ENCODE assay signal across 1 cellular context in the genomic region with DNA sequence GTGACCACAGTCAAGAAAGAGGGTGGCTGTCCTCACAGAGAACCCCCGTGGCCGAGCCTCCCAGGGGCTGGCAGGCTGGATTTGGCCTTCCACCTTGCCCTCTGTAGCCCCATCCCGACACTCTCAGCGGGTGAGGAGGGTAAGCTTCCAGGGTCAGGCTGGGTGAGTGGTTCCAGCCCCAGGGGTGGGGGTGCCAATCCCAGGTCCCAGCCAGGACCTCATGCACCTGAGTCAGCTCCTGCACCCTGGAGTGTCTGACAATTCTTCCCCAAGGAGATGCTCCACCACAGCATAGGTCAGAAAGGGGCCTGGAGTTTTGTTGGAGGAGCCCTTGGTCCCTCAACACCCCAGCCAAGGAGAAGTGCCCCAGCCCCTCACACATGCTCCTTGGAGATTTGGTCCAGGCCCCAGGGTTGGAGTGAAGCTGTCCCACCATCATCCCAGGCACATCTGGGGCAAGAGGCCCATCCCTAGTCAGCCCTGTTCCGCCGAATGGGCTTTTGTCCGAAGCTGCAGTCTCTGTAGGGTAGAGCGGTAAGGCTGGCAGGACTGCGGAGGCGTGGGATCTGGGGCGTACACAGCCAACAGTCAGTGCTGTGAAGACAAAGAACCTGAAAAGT.
TF ChIP-seq lines count a peak whose summit lies in the region.

No MANE protein-coding gene starts in this region.

TF ChIP-seq in H1, 55 proteins besides CTCF, POLR2A, EP300 and RAD21:
- TF ChIP-seq, protein P1, sequence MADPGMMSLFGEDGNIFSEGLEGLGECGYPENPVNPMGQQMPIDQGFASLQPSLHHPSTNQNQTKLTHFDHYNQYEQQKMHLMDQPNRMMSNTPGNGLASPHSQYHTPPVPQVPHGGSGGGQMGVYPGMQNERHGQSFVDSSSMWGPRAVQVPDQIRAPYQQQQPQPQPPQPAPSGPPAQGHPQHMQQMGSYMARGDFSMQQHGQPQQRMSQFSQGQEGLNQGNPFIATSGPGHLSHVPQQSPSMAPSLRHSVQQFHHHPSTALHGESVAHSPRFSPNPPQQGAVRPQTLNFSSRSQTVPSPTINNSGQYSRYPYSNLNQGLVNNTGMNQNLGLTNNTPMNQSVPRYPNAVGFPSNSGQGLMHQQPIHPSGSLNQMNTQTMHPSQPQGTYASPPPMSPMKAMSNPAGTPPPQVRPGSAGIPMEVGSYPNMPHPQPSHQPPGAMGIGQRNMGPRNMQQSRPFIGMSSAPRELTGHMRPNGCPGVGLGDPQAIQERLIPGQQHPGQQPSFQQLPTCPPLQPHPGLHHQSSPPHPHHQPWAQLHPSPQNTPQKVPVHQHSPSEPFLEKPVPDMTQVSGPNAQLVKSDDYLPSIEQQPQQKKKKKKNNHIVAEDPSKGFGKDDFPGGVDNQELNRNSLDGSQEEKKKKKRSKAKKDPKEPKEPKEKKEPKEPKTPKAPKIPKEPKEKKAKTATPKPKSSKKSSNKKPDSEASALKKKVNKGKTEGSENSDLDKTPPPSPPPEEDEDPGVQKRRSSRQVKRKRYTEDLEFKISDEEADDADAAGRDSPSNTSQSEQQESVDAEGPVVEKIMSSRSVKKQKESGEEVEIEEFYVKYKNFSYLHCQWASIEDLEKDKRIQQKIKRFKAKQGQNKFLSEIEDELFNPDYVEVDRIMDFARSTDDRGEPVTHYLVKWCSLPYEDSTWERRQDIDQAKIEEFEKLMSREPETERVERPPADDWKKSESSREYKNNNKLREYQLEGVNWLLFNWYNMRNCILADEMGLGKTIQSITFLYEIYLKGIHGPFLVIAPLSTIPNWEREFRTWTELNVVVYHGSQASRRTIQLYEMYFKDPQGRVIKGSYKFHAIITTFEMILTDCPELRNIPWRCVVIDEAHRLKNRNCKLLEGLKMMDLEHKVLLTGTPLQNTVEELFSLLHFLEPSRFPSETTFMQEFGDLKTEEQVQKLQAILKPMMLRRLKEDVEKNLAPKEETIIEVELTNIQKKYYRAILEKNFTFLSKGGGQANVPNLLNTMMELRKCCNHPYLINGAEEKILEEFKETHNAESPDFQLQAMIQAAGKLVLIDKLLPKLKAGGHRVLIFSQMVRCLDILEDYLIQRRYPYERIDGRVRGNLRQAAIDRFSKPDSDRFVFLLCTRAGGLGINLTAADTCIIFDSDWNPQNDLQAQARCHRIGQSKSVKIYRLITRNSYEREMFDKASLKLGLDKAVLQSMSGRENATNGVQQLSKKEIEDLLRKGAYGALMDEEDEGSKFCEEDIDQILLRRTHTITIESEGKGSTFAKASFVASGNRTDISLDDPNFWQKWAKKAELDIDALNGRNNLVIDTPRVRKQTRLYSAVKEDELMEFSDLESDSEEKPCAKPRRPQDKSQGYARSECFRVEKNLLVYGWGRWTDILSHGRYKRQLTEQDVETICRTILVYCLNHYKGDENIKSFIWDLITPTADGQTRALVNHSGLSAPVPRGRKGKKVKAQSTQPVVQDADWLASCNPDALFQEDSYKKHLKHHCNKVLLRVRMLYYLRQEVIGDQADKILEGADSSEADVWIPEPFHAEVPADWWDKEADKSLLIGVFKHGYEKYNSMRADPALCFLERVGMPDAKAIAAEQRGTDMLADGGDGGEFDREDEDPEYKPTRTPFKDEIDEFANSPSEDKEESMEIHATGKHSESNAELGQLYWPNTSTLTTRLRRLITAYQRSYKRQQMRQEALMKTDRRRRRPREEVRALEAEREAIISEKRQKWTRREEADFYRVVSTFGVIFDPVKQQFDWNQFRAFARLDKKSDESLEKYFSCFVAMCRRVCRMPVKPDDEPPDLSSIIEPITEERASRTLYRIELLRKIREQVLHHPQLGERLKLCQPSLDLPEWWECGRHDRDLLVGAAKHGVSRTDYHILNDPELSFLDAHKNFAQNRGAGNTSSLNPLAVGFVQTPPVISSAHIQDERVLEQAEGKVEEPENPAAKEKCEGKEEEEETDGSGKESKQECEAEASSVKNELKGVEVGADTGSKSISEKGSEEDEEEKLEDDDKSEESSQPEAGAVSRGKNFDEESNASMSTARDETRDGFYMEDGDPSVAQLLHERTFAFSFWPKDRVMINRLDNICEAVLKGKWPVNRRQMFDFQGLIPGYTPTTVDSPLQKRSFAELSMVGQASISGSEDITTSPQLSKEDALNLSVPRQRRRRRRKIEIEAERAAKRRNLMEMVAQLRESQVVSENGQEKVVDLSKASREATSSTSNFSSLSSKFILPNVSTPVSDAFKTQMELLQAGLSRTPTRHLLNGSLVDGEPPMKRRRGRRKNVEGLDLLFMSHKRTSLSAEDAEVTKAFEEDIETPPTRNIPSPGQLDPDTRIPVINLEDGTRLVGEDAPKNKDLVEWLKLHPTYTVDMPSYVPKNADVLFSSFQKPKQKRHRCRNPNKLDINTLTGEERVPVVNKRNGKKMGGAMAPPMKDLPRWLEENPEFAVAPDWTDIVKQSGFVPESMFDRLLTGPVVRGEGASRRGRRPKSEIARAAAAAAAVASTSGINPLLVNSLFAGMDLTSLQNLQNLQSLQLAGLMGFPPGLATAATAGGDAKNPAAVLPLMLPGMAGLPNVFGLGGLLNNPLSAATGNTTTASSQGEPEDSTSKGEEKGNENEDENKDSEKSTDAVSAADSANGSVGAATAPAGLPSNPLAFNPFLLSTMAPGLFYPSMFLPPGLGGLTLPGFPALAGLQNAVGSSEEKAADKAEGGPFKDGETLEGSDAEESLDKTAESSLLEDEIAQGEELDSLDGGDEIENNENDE (IDR thresholded peaks at IDR 0.05; ENCODE audit: insufficient replicate concordance, low read length): no peak
- TF ChIP-seq YY1 (IDR thresholded peaks at IDR 0.05; ENCODE audit: low read depth, low read length) (no peak), NRF1 (IDR thresholded peaks at IDR 0.05; ENCODE audit: low read depth, low read length) (no peak), CEBPB (IDR thresholded peaks at IDR 0.05; ENCODE audit: low read depth, low read length) (no peak), EGR1 (IDR thresholded peaks at IDR 0.05; ENCODE audit: borderline replicate concordance, low read depth, low read length) (no peak)
- TF ChIP-seq, protein P2, sequence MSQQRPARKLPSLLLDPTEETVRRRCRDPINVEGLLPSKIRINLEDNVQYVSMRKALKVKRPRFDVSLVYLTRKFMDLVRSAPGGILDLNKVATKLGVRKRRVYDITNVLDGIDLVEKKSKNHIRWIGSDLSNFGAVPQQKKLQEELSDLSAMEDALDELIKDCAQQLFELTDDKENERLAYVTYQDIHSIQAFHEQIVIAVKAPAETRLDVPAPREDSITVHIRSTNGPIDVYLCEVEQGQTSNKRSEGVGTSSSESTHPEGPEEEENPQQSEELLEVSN (IDR thresholded peaks at IDR 0.05): no peak
